ENCODE assay signal across 9 cellular contexts in genomic region chr15:31270767-31271166, GRCh38. TPM values are rescaled to one million over a fixed set of nuclear protein-coding genes. Genes with fewer than 3 reads are reported as not detected.
A peak's percentile ranks its signal among the peaks of the same experiment; 100 is the strongest.
DNase-seq lines count a peak whose midpoint lies in the region; ATAC-seq, FAIRE-seq and TF ChIP-seq lines count a peak whose summit lies in the region.
"Had no signal": no experiment of that assay in that cellular context is flagged by ENCODE, and none has a peak within 500 bp of the region (broad histone marks: within the 10 kb centered on the region; RNA-seq: fewer than 3 reads in every experiment).

No MANE protein-coding gene starts in this region.

- intact Hi-C loops in CD4-positive, alpha-beta T cell (cut with DNase I, micrococcal nuclease) = no loop called here
- intact Hi-C loops in naive thymus-derived CD4-positive, alpha-beta T cell (cut with micrococcal nuclease) = no loop called here

- H3K27me3 ChIP-seq in CD4-positive, alpha-beta T cell (ENCODE audit: control insufficient read depth, insufficient read depth, low read length) = no peaks in the 10 kb centered on the region
- H3K27me3 ChIP-seq in H9 (ENCODE audit: insufficient read depth, low read length) = no peaks in the 10 kb centered on the region
- H3K27me3 ChIP-seq in naive thymus-derived CD4-positive, alpha-beta T cell (ENCODE audit: control insufficient read depth in 2 of 2, insufficient read depth in 2 of 2, low read length in 2 of 2) = no peaks in the 10 kb centered on the region

- H3K4me3 ChIP-seq in naive thymus-derived CD4-positive, alpha-beta T cell (ENCODE audit: low read length) = no peak overlapping the region
- H3K4me3 ChIP-seq: SK-N-MC had no signal

- H3K23me2 ChIP-seq in H9 (ENCODE audit: insufficient read length, low read depth, low read length, poor library complexity, severe bottlenecking) = no peaks in the 10 kb centered on the region

- H3K23ac ChIP-seq in H9 (ENCODE audit: insufficient read length, low read depth, low read length) = no peak overlapping the region

- DNase-seq in CD4-positive, alpha-beta T cell = no peak
- DNase-seq in H9 = peak; percentile 82
- peak; percentile 40 for DNase-seq in UCSD-AML1 (lab: John Stamatoyannopoulos, UW; ENCODE audit: unreplicated experiment)
- DNase-seq in naive thymus-derived CD4-positive, alpha-beta T cell = peak in 2 of 9 donors; percentile 2 to 11
- DNase-seq in NCI-H510A (lab: John Stamatoyannopoulos, UW) = no peak
- DNase-seq in urothelium cell line (ENCODE audit: low spot score) = no peak

- CTCF ChIA-PET in CD4-positive, alpha-beta T cell (lab: Charles Lee) = interaction anchor here (1.1 kb wide), 1 partner anchor 55 kb away, joined by 3 read pairs; no protein-coding TSS in a partner anchor
- CTCF ChIA-PET in naive thymus-derived CD4-positive, alpha-beta T cell (lab: Charles Lee) = no interaction called here

- H3K79me1 ChIP-seq in H9 (ENCODE audit: insufficient read depth, low read depth, low read length, poor library complexity, severe bottlenecking) = no peaks in the 10 kb centered on the region

- no peak overlapping the region for H3T11ph ChIP-seq in H9 (ENCODE audit: low read length)

- no peak overlapping the region for H3K14ac ChIP-seq in H9 (ENCODE audit: insufficient read depth, low read length)

- ATAC-seq in CD4-positive, alpha-beta T cell (ENCODE audit: poor library complexity) = no peak
- ATAC-seq in naive thymus-derived CD4-positive, alpha-beta T cell = no peak
- no peak for ATAC-seq in GM19328 (IDR thresholded peaks at IDR 0.05; ENCODE audit: unreplicated experiment)

- H3K4ac ChIP-seq in H9 (ENCODE audit: low read depth, low read length) = no peak overlapping the region

- H3K79me2 ChIP-seq in H9 (ENCODE audit: insufficient read depth, low read length) = no peaks in the 10 kb centered on the region

- no peak overlapping the region for H3K56ac ChIP-seq in H9 (ENCODE audit: insufficient read length, low read depth, low read length)

- TF ChIP-seq CTCF in CD4-positive, alpha-beta T cell (IDR thresholded peaks at IDR 0.05) = no peak
- no peak for TF ChIP-seq CTCF in H9 (conservative IDR thresholded peaks at IDR 0.05)

- H3K4me3 Mint-ChIP-seq in CD4-positive, alpha-beta T cell = no peak overlapping the region
- no peak overlapping the region for H3K4me3 Mint-ChIP-seq in H9
- no peak overlapping the region for H3K4me3 Mint-ChIP-seq in naive thymus-derived CD4-positive, alpha-beta T cell

- no CpG with 5 or more reads among the region's 2 CpGs for WGBS in H9 (ENCODE audit: extremely low coverage, insufficient read length, low lambda C conversion rate)

- POLR2A ChIA-PET in CD4-positive, alpha-beta T cell (lab: Charles Lee) = interaction anchor here (0.7 to 11.2 kb wide), 3 partner anchors 29 to 213 kb away, joined by 3 to 234 read pairs (median 4); partner anchors contain the start of gene KLF13
- POLR2A ChIA-PET in naive thymus-derived CD4-positive, alpha-beta T cell (lab: Charles Lee) = interaction anchor here (1.0 to 1.5 kb wide), 4 partner anchors 24 to 55 kb away, joined by 3 to 4 read pairs (median 3); partner anchors contain the start of gene KLF13

- H2BK12ac ChIP-seq in H9 (ENCODE audit: insufficient read length, low read depth, low read length) = no peak overlapping the region

- H3K27ac Mint-ChIP-seq in CD4-positive, alpha-beta T cell = peak overlapping the region; percentile 98
- H3K27ac Mint-ChIP-seq in H9 = no peak overlapping the region; a peak in 1 of 7 replicates
- H3K27ac Mint-ChIP-seq in naive thymus-derived CD4-positive, alpha-beta T cell = peak overlapping the region in 6 of 9 donors; percentile 28 to 98 (median 94)

- H2BK120ac ChIP-seq in H9 (ENCODE audit: low read depth, low read length, poor library complexity, severe bottlenecking) = no peak overlapping the region

- no peaks in the 10 kb centered on the region for H3K36me3 ChIP-seq in naive thymus-derived CD4-positive, alpha-beta T cell (ENCODE audit: control insufficient read depth in 2 of 3, insufficient read depth in 3 of 3, low read length in 3 of 3)

- H2AFZ ChIP-seq in H9 (ENCODE audit: low read length) = no peak overlapping the region

- no peak overlapping the region for H3K18ac ChIP-seq in H9 (ENCODE audit: insufficient read length, low read depth, low read length)

- H4K5ac ChIP-seq in H9 (ENCODE audit: insufficient read length, low read depth, low read length) = no peak overlapping the region

- H3K4me2 ChIP-seq in H9 (ENCODE audit: insufficient read depth, insufficient read length, low read length) = no peak overlapping the region

- no peak overlapping the region for H2BK5ac ChIP-seq in H9 (ENCODE audit: insufficient read length, low read length)

- H3K4me1 ChIP-seq in H9 (ENCODE audit: insufficient read depth, low read length) = no peaks in the 10 kb centered on the region
- peaks cover 16 to 53% of the 10 kb centered on the region in 2 donors for H3K4me1 ChIP-seq in naive thymus-derived CD4-positive, alpha-beta T cell (ENCODE audit: control insufficient read depth in 2 of 2, insufficient read depth in 2 of 2, low read length in 2 of 2)

- no peak overlapping the region for H3K27ac ChIP-seq in CD4-positive, alpha-beta T cell (ENCODE audit: low read depth, low read length)
- H3K27ac ChIP-seq in H9 (ENCODE audit: insufficient read length, low read depth, low read length) = no peak overlapping the region
- H3K27ac ChIP-seq in naive thymus-derived CD4-positive, alpha-beta T cell (ENCODE audit: low read depth, low read length) = no peak overlapping the region
- H3K27ac ChIP-seq: SK-N-MC had no signal

- no peak overlapping the region for H4K91ac ChIP-seq in H9 (ENCODE audit: insufficient read length, low read depth, low read length)

- no peak overlapping the region for H2BK15ac ChIP-seq in H9 (ENCODE audit: low read depth, low read length)

- H3K27me3 Mint-ChIP-seq in CD4-positive, alpha-beta T cell = no peaks in the 10 kb centered on the region
- H3K27me3 Mint-ChIP-seq in H9 (ENCODE audit: low read depth) = peaks cover 3% of the 10 kb centered on the region
- H3K27me3 Mint-ChIP-seq in naive thymus-derived CD4-positive, alpha-beta T cell = no peaks in the 10 kb centered on the region

- no peaks in the 10 kb centered on the region for H3K9me3 ChIP-seq in CD4-positive, alpha-beta T cell (ENCODE audit: control insufficient read depth, low read length)
- H3K9me3 ChIP-seq in H9 (ENCODE audit: control insufficient read depth, low read depth, low read length) = no peaks in the 10 kb centered on the region
- no peaks in the 10 kb centered on the region for H3K9me3 ChIP-seq in naive thymus-derived CD4-positive, alpha-beta T cell (ENCODE audit: control insufficient read depth in 2 of 3, low read length in 3 of 3)

- peaks cover 74% of the 10 kb centered on the region for H3K4me1 Mint-ChIP-seq in CD4-positive, alpha-beta T cell (ENCODE audit: low read depth)
- H3K4me1 Mint-ChIP-seq in H9 = peaks cover 18 to 27% of the 10 kb centered on the region in 2 experiments
- peaks cover 46 to 80% (median 71%) of the 10 kb centered on the region in 7 donors for H3K4me1 Mint-ChIP-seq in naive thymus-derived CD4-positive, alpha-beta T cell

- H4K8ac ChIP-seq in H9 (replicated peaks; ENCODE audit: insufficient read length, low read depth, low read length) = no peak overlapping the region

- H2BK20ac ChIP-seq in H9 (ENCODE audit: low read depth, low read length, poor library complexity, severe bottlenecking) = no peak overlapping the region

- no peak overlapping the region for H3K9ac ChIP-seq in H9 (ENCODE audit: extremely low read depth, insufficient read length, low read length)

- H4K20me1 ChIP-seq in H9 (ENCODE audit: control insufficient read depth, insufficient read depth, insufficient read length) = no peaks in the 10 kb centered on the region

- H2AK5ac ChIP-seq in H9 (ENCODE audit: insufficient read length, low read length) = no peak overlapping the region

- H3K9me3 Mint-ChIP-seq in CD4-positive, alpha-beta T cell = no peaks in the 10 kb centered on the region
- no peaks in the 10 kb centered on the region for H3K9me3 Mint-ChIP-seq in H9
- peaks cover 0 to 4% (median 0%) of the 10 kb centered on the region in 11 donors for H3K9me3 Mint-ChIP-seq in naive thymus-derived CD4-positive, alpha-beta T cell

- no peaks in the 10 kb centered on the region for H3K36me3 Mint-ChIP-seq in CD4-positive, alpha-beta T cell (ENCODE audit: low read depth)
- no peaks in the 10 kb centered on the region for H3K36me3 Mint-ChIP-seq in H9 (ENCODE audit: insufficient read depth in 1 of 3, low read depth in 3 of 3)
- H3K36me3 Mint-ChIP-seq in naive thymus-derived CD4-positive, alpha-beta T cell = peaks cover 0 to 2% (median 0%) of the 10 kb centered on the region in 5 donors

- no peak for FAIRE-seq in urothelium cell line (lab: Jason Lieb, UNC)
- FAIRE-seq: endothelial cell of umbilical vein had no signal

RNA-seq across cellular contexts. Expression of gene KLF13, which starts 55.9 kb away (rescaled TPM):
- 100 to 1,000 TPM; 284 to 308 TPM for total RNA-seq in CD4-positive, alpha-beta T cell
- 30.6 and 33.4 TPM in 2 replicates for total RNA-seq in H9 (2021)
- 100 to 1,000 TPM; 175 to 256 (median 199) TPM for total RNA-seq in naive thymus-derived CD4-positive, alpha-beta T cell
- polyA plus RNA-seq in naive thymus-derived CD4-positive, alpha-beta T cell = 10 to 100 TPM; 42.4 to 53.7 TPM

Comparison
In these comparisons a context has a peak if more than half of its experiments do, and no peak if none do; other contexts are left out.
1. DNase-seq: peak in H9 (single experiment) and UCSD-AML1 (single experiment); none in CD4-positive, alpha-beta T cell (0 of 10), NCI-H510A (single experiment) and urothelium cell line (single experiment).
2. H3K27ac Mint-ChIP-seq: peak in CD4-positive, alpha-beta T cell (single experiment) and naive thymus-derived CD4-positive, alpha-beta T cell (6 of 9); none in H9 (0 of 3).